16 cellular contexts compared by ENCODE assay signal in the genomic region with DNA sequence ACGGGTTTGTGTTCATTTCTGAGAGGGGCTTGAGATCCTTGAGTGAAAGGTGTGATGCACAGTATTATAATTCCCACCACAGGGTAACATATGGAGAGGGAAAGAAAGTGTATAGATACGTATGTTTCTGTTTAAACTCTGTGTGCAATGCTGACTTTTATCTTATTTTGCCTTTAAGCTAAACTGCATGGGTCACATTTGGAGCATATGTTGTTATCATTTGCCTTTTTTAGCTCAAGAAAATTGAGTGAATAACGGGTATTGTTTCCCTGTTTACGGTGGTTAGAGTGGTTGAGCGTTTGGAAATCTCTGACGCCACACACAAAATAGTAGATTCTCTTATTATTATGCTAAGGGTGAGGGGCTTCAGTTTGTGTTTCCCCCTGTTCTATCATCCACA.
DNase-seq lines count a peak whose midpoint lies in the region; ATAC-seq, FAIRE-seq and TF ChIP-seq lines count a peak whose summit lies in the region.
"Had no signal": no experiment of that assay in that cellular context is flagged by ENCODE, and none has a peak within 500 bp of the region (broad histone marks: within the 10 kb centered on the region; RNA-seq: fewer than 3 reads in every experiment).

No MANE protein-coding gene starts in this region.

- no peak for TF ChIP-seq POLR2A in K562 (conservative IDR thresholded peaks at IDR 0.05)

- POLR2A ChIA-PET in K562 (lab: Yijun Ruan, JAX), result interaction anchor here (1.9 kb wide), 1 partner anchor 14 kb away, joined by 5 read pairs; no protein-coding TSS in a partner anchor

- H3K4me2 ChIP-seq in GM23338 (no peak overlapping the region), Loucy (ENCODE audit: low read depth, low read length, poor library complexity, severe bottlenecking) (no peak overlapping the region), K562 (ENCODE audit: insufficient read depth, low read length) (no peak overlapping the region), mesendoderm (ENCODE audit: low read length) (no peak overlapping the region)
- H3K4me2 ChIP-seq: A549 had no signal

- no peak overlapping the region for H3K56ac ChIP-seq in mesendoderm (ENCODE audit: low read length)

- H3K4me3 ChIP-seq in GM23338 (no peak overlapping the region), Loucy (ENCODE audit: low read length, poor library complexity, severe bottlenecking) (no peak overlapping the region), K562 (no peak overlapping the region), mesendoderm (ENCODE audit: low read length) (no peak overlapping the region)
- H3K4me3 ChIP-seq: A549, HAP-1 had no signal

- ATAC-seq in GM23338, result no peak
- no peak for ATAC-seq in K562
- ATAC-seq: A549 had no signal

- no peak overlapping the region for H4K5ac ChIP-seq in mesendoderm (ENCODE audit: low read length)

- H2BK5ac ChIP-seq in mesendoderm (ENCODE audit: low read length), result no peak overlapping the region

- H3K79me1 ChIP-seq in mesendoderm (ENCODE audit: low read length), result no peaks in the 10 kb centered on the region

- no peak overlapping the region for H2AK5ac ChIP-seq in mesendoderm (ENCODE audit: low read length)

- intact Hi-C loops in K562 (cut with micrococcal nuclease), result no loop called here

- H2BK120ac ChIP-seq in mesendoderm (ENCODE audit: low read depth, low read length), result no peak overlapping the region

- H3K4me1 ChIP-seq in GM23338 (ENCODE audit: insufficient read depth) (peaks cover 62% of the 10 kb centered on the region), Loucy (ENCODE audit: insufficient read depth, low read length, poor library complexity, severe bottlenecking) (peaks cover 16% of the 10 kb centered on the region), K562 (replicated peaks in 1 of 2; ENCODE audit: control insufficient read depth in 2 of 2, insufficient read depth in 2 of 2, low read length in 2 of 2) (peaks cover 6 to 24% of the 10 kb centered on the region in 2 experiments; a peak in 4 of 5 replicates), mesendoderm (ENCODE audit: control insufficient read depth, low read depth, low read length) (peaks cover 2% of the 10 kb centered on the region)
- H3K4me1 ChIP-seq: A549 had no signal

- no peak for DNase-seq in GM23338 (ENCODE audit: low spot score)
- DNase-seq in K562 (ENCODE audit: extremely low read depth in 1 of 4, low spot score in 3 of 4), result no peak
- DNase-seq in mesendoderm, result no peak
- no peak for DNase-seq in SHP77 (lab: John Stamatoyannopoulos, UW)
- DNase-seq in RCC 7860 (ENCODE audit: low spot score), result no peak
- DNase-seq: BE2C; CD4-positive, alpha-beta memory T cell; DMS53; GF-D8; GOT3 had no signal

- WGBS in K562 (ENCODE audit: insufficient coverage, low coverage, missing lambda C conversion rate), result 42% methylated on average over 6 of the region's 6 CpGs
- no CpG with 5 or more reads among the region's 6 CpGs for WGBS in mesendoderm (ENCODE audit: extremely low coverage, insufficient coverage, low lambda C conversion rate)

- H3K27me3 Mint-ChIP-seq in GM23338 (ENCODE audit: insufficient read depth, low read depth, poor library complexity), result peaks cover 3% of the 10 kb centered on the region

- no peaks in the 10 kb centered on the region for H4K20me1 ChIP-seq in GM23338 (replicated peaks; ENCODE audit: insufficient read depth)
- no peaks in the 10 kb centered on the region for H4K20me1 ChIP-seq in Loucy (ENCODE audit: insufficient read depth, low read length, poor library complexity, severe bottlenecking)
- H4K20me1 ChIP-seq in K562 (replicated peaks; ENCODE audit: control insufficient read depth, insufficient read depth, low read length), result no peaks in the 10 kb centered on the region

- no peaks in the 10 kb centered on the region for H3K36me3 Mint-ChIP-seq in GM23338 (ENCODE audit: low read depth)
- H3K36me3 Mint-ChIP-seq: CD4-positive, alpha-beta memory T cell; IgD-negative memory B cell had no signal

- no peak overlapping the region for H4K8ac ChIP-seq in mesendoderm (ENCODE audit: low read depth, low read length)

- H3K27ac ChIP-seq in GM23338 (ENCODE audit: low read depth) (no peak overlapping the region), K562 (ENCODE audit: extremely low read depth, low read depth, low read length) (no peak overlapping the region), mesendoderm (ENCODE audit: low read depth, low read length) (no peak overlapping the region)
- H3K27ac ChIP-seq: A549, C4-2B had no signal

- no peak for TF ChIP-seq RAD21 in K562 (CRISPR knock-in tag; conservative IDR thresholded peaks at IDR 0.05 in 1 of 2, IDR thresholded peaks at IDR 0.05 in 1 of 2)

- H3K9me3 ChIP-seq in Loucy (ENCODE audit: insufficient read depth, low read depth, low read length), result no peaks in the 10 kb centered on the region
- H3K9me3 ChIP-seq in K562 (replicated peaks; ENCODE audit: control insufficient read depth, insufficient read depth, low read depth, low read length), result no peaks in the 10 kb centered on the region
- H3K9me3 ChIP-seq: A549, BE2C, HAP-1 had no signal

- CTCF ChIA-PET in K562 (lab: Yijun Ruan, JAX; ENCODE audit: low intra/inter-chr PET ratio), result no interaction called here

- TF ChIP-seq CTCF in GM23338 (conservative IDR thresholded peaks at IDR 0.05; ENCODE audit: low read depth in 2 of 2), result no peak
- no peak for TF ChIP-seq CTCF in Loucy (conservative IDR thresholded peaks at IDR 0.05; ENCODE audit: low read length)
- no peak for TF ChIP-seq CTCF in K562 (IDR thresholded peaks at IDR 0.05 in 2 of 3, conservative IDR thresholded peaks at IDR 0.05 in 1 of 3; ENCODE audit: insufficient read depth in 2 of 3, low read depth in 1 of 3, low read length in 3 of 3)

- BruUV-seq in K562 (replicated peaks; lab: Mats Ljungman, UMichigan), result no TSS peak

- H3K9me2 ChIP-seq in GM23338 (ENCODE audit: insufficient read depth) (no peaks in the 10 kb centered on the region), Loucy (replicated peaks; ENCODE audit: low read depth, low read length) (no peaks in the 10 kb centered on the region)

- H3K27ac Mint-ChIP-seq in GM23338, result no peak overlapping the region
- H3K27ac Mint-ChIP-seq: CD4-positive, alpha-beta memory T cell; IgD-negative memory B cell had no signal

- no peaks in the 10 kb centered on the region for H3K9me1 ChIP-seq in K562 (ENCODE audit: control insufficient read depth, insufficient read depth, low read length)

- in situ Hi-C loops in K562 (cut with MboI), result no loop called here

- no peak overlapping the region for H3K23ac ChIP-seq in mesendoderm (ENCODE audit: low read length)

- H3K4me3 Mint-ChIP-seq in GM23338, result no peak overlapping the region
- H3K4me3 Mint-ChIP-seq: CD4-positive, alpha-beta memory T cell; IgD-negative memory B cell had no signal

- H2BK15ac ChIP-seq in mesendoderm (replicated peaks; ENCODE audit: low read depth), result peak overlapping the region; percentile 74

- H3K9ac ChIP-seq in Loucy (ENCODE audit: low read depth, low read length, poor library complexity, severe bottlenecking), result no peak overlapping the region
- no peak overlapping the region for H3K9ac ChIP-seq in K562 (ENCODE audit: insufficient read depth in 1 of 2, low read depth in 2 of 2, low read length in 2 of 2)
- no peak overlapping the region for H3K9ac ChIP-seq in mesendoderm (ENCODE audit: low read length)

- H3K79me2 ChIP-seq in GM23338 (replicated peaks; ENCODE audit: insufficient read depth), result no peaks in the 10 kb centered on the region
- H3K79me2 ChIP-seq in Loucy (ENCODE audit: insufficient read depth, low read length), result no peaks in the 10 kb centered on the region
- no peaks in the 10 kb centered on the region for H3K79me2 ChIP-seq in K562 (ENCODE audit: control insufficient read depth, insufficient read depth, low read length)
- no peaks in the 10 kb centered on the region for H3K79me2 ChIP-seq in mesendoderm (ENCODE audit: control insufficient read depth, insufficient read depth, low read length)

- H3F3A ChIP-seq in GM23338 (replicated peaks; ENCODE audit: low read depth) (no peaks in the 10 kb centered on the region), Loucy (ENCODE audit: low read depth) (no peaks in the 10 kb centered on the region)

- peaks cover 60% of the 10 kb centered on the region for H3K4me1 Mint-ChIP-seq in GM23338
- H3K4me1 Mint-ChIP-seq: CD4-positive, alpha-beta memory T cell had no signal

- H3K18ac ChIP-seq in mesendoderm (ENCODE audit: low read length), result no peak overlapping the region

- no peaks in the 10 kb centered on the region for H3K36me3 ChIP-seq in GM23338 (ENCODE audit: insufficient read depth)
- no peaks in the 10 kb centered on the region for H3K36me3 ChIP-seq in Loucy (ENCODE audit: insufficient read depth, low read length)
- H3K36me3 ChIP-seq in K562 (ENCODE audit: control insufficient read depth, insufficient read depth, low read length), result no peaks in the 10 kb centered on the region
- no peaks in the 10 kb centered on the region for H3K36me3 ChIP-seq in mesendoderm (ENCODE audit: control insufficient read depth, insufficient read depth, low read length)
- H3K36me3 ChIP-seq: BE2C, HAP-1 had no signal

- H3K4ac ChIP-seq in mesendoderm (ENCODE audit: low read depth, low read length), result no peak overlapping the region

- no peak for FAIRE-seq in K562 (lab: Jason Lieb, UNC)
- FAIRE-seq in RCC 7860 (lab: Jason Lieb, UNC), result no peak
- FAIRE-seq: A549, D721Med had no signal

- TF ChIP-seq EP300 in K562 (IDR thresholded peaks at IDR 0.05; ENCODE audit: low read length), result no peak

- H3K27me3 ChIP-seq in GM23338 (ENCODE audit: insufficient read depth) (no peaks in the 10 kb centered on the region), Loucy (ENCODE audit: insufficient read depth, low read length, poor library complexity, severe bottlenecking) (no peaks in the 10 kb centered on the region), K562 (ENCODE audit: control insufficient read depth in 2 of 2, insufficient read depth in 2 of 2, low read length in 2 of 2) (no peaks in the 10 kb centered on the region; a peak in 1 of 5 replicates), mesendoderm (ENCODE audit: insufficient read depth, low read length, poor library complexity) (no peaks in the 10 kb centered on the region)
- H3K27me3 ChIP-seq: BE2C had no signal

- H2AFZ ChIP-seq in GM23338 (peak overlapping the region; percentile 80), Loucy (ENCODE audit: low read length) (peak overlapping the region; percentile 66), K562 (ENCODE audit: low read depth, low read length) (peak overlapping the region; percentile 53)

- no peaks in the 10 kb centered on the region; the same call in 2 of the 3 replicates for H3K9me3 Mint-ChIP-seq in GM23338
- H3K9me3 Mint-ChIP-seq: CD4-positive, alpha-beta memory T cell; IgD-negative memory B cell had no signal

TF ChIP-seq in K562, 482 proteins besides CTCF, POLR2A, EP300 and RAD21 (continues in another document):
- TF ChIP-seq TEAD1 (CRISPR knock-in tag; IDR thresholded peaks at IDR 0.05), result no peak
- TF ChIP-seq, protein P1, sequence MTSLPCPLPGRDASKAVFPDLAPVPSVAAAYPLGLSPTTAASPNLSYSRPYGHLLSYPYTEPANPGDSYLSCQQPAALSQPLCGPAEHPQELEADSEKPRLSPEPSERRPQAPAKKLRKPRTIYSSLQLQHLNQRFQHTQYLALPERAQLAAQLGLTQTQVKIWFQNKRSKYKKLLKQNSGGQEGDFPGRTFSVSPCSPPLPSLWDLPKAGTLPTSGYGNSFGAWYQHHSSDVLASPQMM (CRISPR knock-in tag; IDR thresholded peaks at IDR 0.05), result no peak
- no peak for TF ChIP-seq BACH1 (tag; IDR thresholded peaks at IDR 0.05)
- no peak for TF ChIP-seq CXXC5 (CRISPR knock-in tag; IDR thresholded peaks at IDR 0.05)
